In genomic region chr15:63191895-63192603, GRCh38 we compare ENCODE assay signal across 1 cellular context.
TF ChIP-seq lines count a peak whose summit lies in the region.

No MANE protein-coding gene starts in this region.

TF ChIP-seq in K562, 482 proteins besides CTCF, POLR2A, EP300 and RAD21 (continued from another document and continues in another):
- TF ChIP-seq AFF4 (CRISPR knock-in tag; IDR thresholded peaks at IDR 0.05) (no peak), TSHZ1 (CRISPR knock-in tag; IDR thresholded peaks at IDR 0.05) (no peak), BCLAF1 (IDR thresholded peaks at IDR 0.05; ENCODE audit: borderline replicate concordance in 1 of 2, control insufficient read depth in 1 of 2, low read depth in 2 of 2, low read length in 1 of 2) (no peak), FOXK2 (conservative IDR thresholded peaks at IDR 0.05 in 1 of 2, IDR thresholded peaks at IDR 0.05 in 1 of 2; ENCODE audit: low read depth in 2 of 2) (no peak), MAFK (IDR thresholded peaks at IDR 0.05; ENCODE audit: low read length) (no peak), LARP7 (IDR thresholded peaks at IDR 0.05) (no peak), MBD2 (IDR thresholded peaks at IDR 0.05; ENCODE audit: borderline replicate concordance, low read depth) (no peak), NR0B1 (IDR thresholded peaks at IDR 0.05; ENCODE audit: partially characterized antibody) (no peak), CBFB (CRISPR knock-in tag; IDR thresholded peaks at IDR 0.05) (no peak), ZNF586 (CRISPR knock-in tag; conservative IDR thresholded peaks at IDR 0.05) (no peak), PCBP2 (IDR thresholded peaks at IDR 0.05; ENCODE audit: low read depth, low read length, poor library complexity, severe bottlenecking) (no peak), NR4A1 (CRISPR knock-in tag; IDR thresholded peaks at IDR 0.05) (no peak), NR4A1 (tag; IDR thresholded peaks at IDR 0.05) (no peak), ZNF184 (CRISPR knock-in tag; IDR thresholded peaks at IDR 0.05) (no peak), RUNX1 (IDR thresholded peaks at IDR 0.05; ENCODE audit: low read depth) (no peak), SUPT5H (IDR thresholded peaks at IDR 0.05) (no peak), NR2C2 (CRISPR knock-in tag; IDR thresholded peaks at IDR 0.05) (no peak), NR2C2 (tag; IDR thresholded peaks at IDR 0.05) (no peak), SNRNP70 (optimal IDR thresholded peaks at IDR 0.05; ENCODE audit: low read depth, low read length) (no peak), SMARCE1 (IDR thresholded peaks at IDR 0.05) (peak; percentile 64; the same call in 1 of the 2 replicates), SMARCA4 (IDR thresholded peaks at IDR 0.05) (peak; percentile 90), EHMT2 (IDR thresholded peaks at IDR 0.05) (no peak), STAT5A (IDR thresholded peaks at IDR 0.05; ENCODE audit: borderline replicate concordance, low read length) (peak; percentile 77), HDGF (IDR thresholded peaks at IDR 0.05) (no peak), ZC3H8 (IDR thresholded peaks at IDR 0.05) (no peak), ZFPM2 (CRISPR knock-in tag; IDR thresholded peaks at IDR 0.05) (no peak), CEBPB (tag; IDR thresholded peaks at IDR 0.05) (peak; percentile 83), CHD2 (IDR thresholded peaks at IDR 0.05; ENCODE audit: low read depth, low read length) (no peak), WHSC1 (IDR thresholded peaks at IDR 0.05; ENCODE audit: low read length) (no peak), FOXM1 (IDR thresholded peaks at IDR 0.05; ENCODE audit: low read depth) (peak; percentile 32; the same call in 1 of the 2 replicates), FOXM1 (CRISPR knock-in tag; IDR thresholded peaks at IDR 0.05; ENCODE audit: low read depth) (no peak), THRB (CRISPR knock-in tag; conservative IDR thresholded peaks at IDR 0.05) (no peak), KDM2B (CRISPR knock-in tag; IDR thresholded peaks at IDR 0.05) (no peak), ETV6 (IDR thresholded peaks at IDR 0.05; ENCODE audit: borderline replicate concordance in 1 of 2, low read depth in 2 of 2, low read length in 1 of 2) (0 out of 4 replicates have a peak, but pooled peaks of 1 of the 2 experiments have one; percentile 17), ETV6 (CRISPR knock-in tag; IDR thresholded peaks at IDR 0.05; ENCODE audit: borderline replicate concordance) (no peak), PHB (CRISPR knock-in tag; IDR thresholded peaks at IDR 0.05) (no peak), CCAR2 (IDR thresholded peaks at IDR 0.05; ENCODE audit: low read depth, low read length) (no peak), HMBOX1 (IDR thresholded peaks at IDR 0.05) (peak; percentile 78), ZBTB7A (IDR thresholded peaks at IDR 0.05; ENCODE audit: borderline replicate concordance, control insufficient read depth, low read depth, low read length) (no peak), GABPB2 (CRISPR knock-in tag; conservative IDR thresholded peaks at IDR 0.05) (no peak), PATZ1 (CRISPR knock-in tag; IDR thresholded peaks at IDR 0.05; ENCODE audit: borderline replicate concordance) (no peak), HIVEP1 (CRISPR knock-in tag; IDR thresholded peaks at IDR 0.05) (no peak), PURB (CRISPR knock-in tag; IDR thresholded peaks at IDR 0.05; ENCODE audit: low read depth) (no peak), OTX1 (CRISPR knock-in tag; IDR thresholded peaks at IDR 0.05) (peak; percentile 4; the same call in 1 of the 2 replicates), HBP1 (CRISPR knock-in tag; IDR thresholded peaks at IDR 0.05) (no peak), RBFOX2 (IDR thresholded peaks at IDR 0.05; ENCODE audit: low read depth, low read length) (peak; percentile 56; the same call in 1 of the 2 replicates), RFX7 (CRISPR knock-in tag; IDR thresholded peaks at IDR 0.05) (no peak), THRAP3 (IDR thresholded peaks at IDR 0.05; ENCODE audit: borderline replicate concordance) (no peak), ZSCAN32 (CRISPR knock-in tag; IDR thresholded peaks at IDR 0.05) (no peak), POLR3G (IDR thresholded peaks at IDR 0.05; ENCODE audit: extremely low read depth, insufficient read length, insufficient replicate concordance) (no peak), ZNF274 (IDR thresholded peaks at IDR 0.05; ENCODE audit: borderline replicate concordance, low read depth, low read length) (no peak)
